ENCODE assay signal across 28 cellular contexts in the genomic region with DNA sequence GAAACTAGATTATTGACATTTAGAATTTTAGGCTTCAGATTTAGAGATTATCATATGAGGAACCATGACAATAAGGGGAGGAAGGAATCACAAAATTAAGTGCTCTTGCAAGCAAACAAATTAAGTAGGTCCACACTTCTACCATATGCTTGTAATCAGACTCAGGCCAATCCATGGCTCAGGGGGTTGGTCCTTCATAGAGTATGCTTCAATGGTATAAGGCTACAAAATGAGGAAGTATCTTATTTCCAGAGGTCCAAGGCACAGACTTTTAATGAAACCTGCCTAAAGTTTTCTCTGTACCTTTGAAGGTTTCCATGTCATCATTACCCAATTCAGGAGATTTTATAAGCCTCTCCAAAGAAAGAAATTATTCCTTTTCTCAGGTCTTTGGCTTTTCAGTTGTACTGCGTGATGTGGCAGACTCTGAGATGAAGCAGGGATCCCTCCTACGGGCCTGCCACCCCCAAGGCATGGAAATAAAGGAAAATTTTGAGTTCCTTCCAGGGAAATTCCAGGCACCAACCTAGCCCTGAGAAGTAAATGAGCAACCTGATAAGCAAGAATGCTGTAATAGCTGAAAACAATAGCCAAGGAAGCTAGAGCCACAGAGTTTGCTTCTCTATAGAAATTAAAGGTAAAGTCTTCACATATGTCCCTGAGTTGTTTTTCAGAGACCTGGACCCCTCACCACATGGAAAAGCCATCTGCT. TPM values are rescaled to one million over a fixed set of nuclear protein-coding genes. Genes with fewer than 3 reads are reported as not detected.
"Had no signal": no experiment of that assay in that cellular context is flagged by ENCODE, and none has a peak within 500 bp of the region (broad histone marks: within the 10 kb centered on the region; RNA-seq: fewer than 3 reads in every experiment).

No MANE protein-coding gene starts in this region.

- H3K27ac ChIP-seq: breast epithelium, sigmoid colon, stomach, suprapubic skin, tibial nerve had no signal

- H3K27me3 ChIP-seq: breast epithelium, sigmoid colon, stomach, suprapubic skin, tibial nerve had no signal

- H3K36me3 ChIP-seq: breast epithelium, sigmoid colon, stomach, suprapubic skin, tibial nerve had no signal

- H3K4me1 ChIP-seq: breast epithelium, sigmoid colon, stomach, suprapubic skin, tibial nerve had no signal

- DNase-seq: activated CD8-positive, alpha-beta memory T cell treated with anti-CD3 and anti-CD28 coated beads, Interleukin-2, amount 50 U/mL, for 48 hours; activated naive CD4-positive, alpha-beta T cell treated with Interleukin-2 at 50 U/mL for 16 hours; activated naive CD8-positive, alpha-beta T cell treated with anti-CD3 and anti-CD28 coated beads for 36 hours; activated T-cell treated with anti-CD3 and anti-CD28 coated beads, Interleukin-2, amount 50 U/mL, for 4 hours; effector memory CD4-positive, alpha-beta T cell; glutamatergic neuron; islet precursor cell; left colon; mucosa of descending colon; retina; sigmoid colon; stimulated activated CD4-positive, alpha-beta T cell treated with anti-CD3 and anti-CD28 coated beads, Interleukin-15, amount 100 ng/mL, for 24 hours; stomach had no signal

- FAIRE-seq: astrocyte, colon, endothelial cell of umbilical vein, frontal cortex, urothelium cell line had no signal

- H3K9me3 ChIP-seq: mucosa of descending colon, sigmoid colon, stomach, suprapubic skin, tibial nerve had no signal

- ATAC-seq: activated T-cell treated with anti-CD3 and anti-CD28 coated beads, Interleukin-2, amount 50 U/mL, for 4 hours; esophagus mucosa; left colon; mucosa of descending colon; stimulated activated memory B cell treated with anti-CD40 and anti-IgM and Interleukin-4, amounts not matched to agents 10 μg/mL and 1 μg/mL and 100 μg/mL, for 72 hours had no signal

- H3K4me3 ChIP-seq: breast epithelium, mucosa of descending colon, sigmoid colon, smooth muscle cell, stomach, suprapubic skin, tibial nerve had no signal

- H3K4me2 ChIP-seq: smooth muscle cell had no signal

RNA-seq across cellular contexts. Expression of a gene that starts 36.3 kb away (rescaled TPM):
- total RNA-seq: activated CD8-positive, alpha-beta memory T cell treated with anti-CD3 and anti-CD28 coated beads for 36 hours; activated naive CD8-positive, alpha-beta T cell treated with anti-CD3 and anti-CD28 coated beads for 36 hours; activated T-cell treated with anti-CD3 and anti-CD28 coated beads, Interleukin-2, amount 50 U/mL, for 4 hours; dermis microvascular lymphatic vessel endothelial cell; endothelial cell of umbilical vein; esophagus mucosa; left colon; lower leg skin; mucosa of descending colon; smooth muscle cell; tibial nerve had no signal
- polyA plus RNA-seq: endothelial cell of umbilical vein, smooth muscle cell had no signal

RNA-seq across cellular contexts. Expression of a gene that starts 57.5 kb away (rescaled TPM):
- total RNA-seq: activated CD8-positive, alpha-beta memory T cell treated with anti-CD3 and anti-CD28 coated beads for 36 hours; activated naive CD8-positive, alpha-beta T cell treated with anti-CD3 and anti-CD28 coated beads for 36 hours; activated T-cell treated with anti-CD3 and anti-CD28 coated beads, Interleukin-2, amount 50 U/mL, for 4 hours; breast epithelium; endothelial cell of umbilical vein; left colon; lower leg skin; mucosa of descending colon; posterior vena cava; sigmoid colon; suprapubic skin had no signal
- polyA plus RNA-seq: endothelial cell of umbilical vein, sigmoid colon, smooth muscle cell, stomach had no signal
